ENCODE assay signal across 8 cellular contexts in the genomic region with DNA sequence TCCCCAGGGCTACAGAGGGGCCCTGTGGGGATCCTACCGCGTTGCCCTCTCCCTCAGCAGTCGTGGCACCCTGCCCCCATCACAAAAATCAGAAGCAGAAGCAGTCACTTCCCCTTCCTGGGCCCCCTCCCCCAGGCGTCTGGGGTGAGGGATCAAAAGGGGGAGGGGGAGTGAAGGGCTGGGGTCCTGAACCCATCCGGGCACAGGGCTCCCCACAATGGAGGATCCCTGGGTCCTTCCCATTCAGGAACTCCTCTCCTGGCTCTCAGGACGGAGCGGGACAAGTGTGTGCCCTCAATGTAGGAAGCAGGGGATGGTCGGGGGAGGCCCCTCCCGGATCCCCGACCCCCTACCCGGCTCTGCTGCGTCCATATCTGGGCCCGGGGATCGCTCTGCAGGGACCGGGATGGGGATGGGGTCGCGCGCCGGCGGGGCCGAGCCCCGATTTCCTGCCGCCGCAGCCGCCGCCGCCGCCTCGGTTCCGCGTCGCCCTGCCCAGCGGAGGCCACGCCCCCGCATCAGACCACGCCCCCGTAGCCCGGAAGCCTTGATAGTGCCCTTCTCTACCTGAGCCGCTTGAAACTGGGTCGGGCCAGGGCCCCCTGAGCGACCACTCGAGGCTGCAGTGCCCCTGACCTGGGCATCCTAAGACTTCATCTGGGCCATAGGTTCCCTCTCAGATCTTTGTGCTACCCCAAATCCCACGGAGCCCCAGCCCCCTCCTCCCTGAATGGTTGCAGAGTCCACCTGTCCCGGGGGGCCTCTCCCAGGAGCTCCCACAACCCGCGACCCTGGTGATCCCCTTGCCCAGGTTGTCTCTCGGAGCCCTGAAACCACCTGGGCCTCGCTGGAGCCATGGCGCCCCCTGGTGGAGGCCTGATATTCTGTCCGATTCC. TPM values are rescaled to one million over a fixed set of nuclear protein-coding genes. Genes with fewer than 3 reads are reported as not detected.
DNase-seq lines count a peak whose midpoint lies in the region; ATAC-seq and TF ChIP-seq lines count a peak whose summit lies in the region.

TSS of gene GMIP (minus strand) at position 500 of the 896 bp plus-strand sequence. CDS start at position 372, 128 bp downstream.

- H3K27me3 Mint-ChIP-seq in chondrocyte (ENCODE audit: low read depth) = no peaks in the 10 kb centered on the region

- no peaks in the 10 kb centered on the region for H3K9me3 Mint-ChIP-seq in chondrocyte (ENCODE audit: low read depth)

- ATAC-seq in HG02943 (IDR thresholded peaks at IDR 0.05; ENCODE audit: low read depth, unreplicated experiment) = peak; percentile 84

- TF ChIP-seq CTCF in chondrocyte (IDR thresholded peaks at IDR 0.05) = peak; percentile 100

- H3K4me1 Mint-ChIP-seq in chondrocyte (ENCODE audit: low read depth) = peaks cover 16% of the 10 kb centered on the region

- peaks cover 7% of the 10 kb centered on the region for H3K36me3 Mint-ChIP-seq in chondrocyte (ENCODE audit: low read depth)

- peak within 1 kb of the TSS; percentile 93 for H3K4me3 Mint-ChIP-seq in chondrocyte (ENCODE audit: unreplicated experiment)

- H3K27ac Mint-ChIP-seq in chondrocyte (ENCODE audit: unreplicated experiment) = peak within 1 kb of the TSS; percentile 74

- peak; percentile 45 for DNase-seq in NCI-H510A treated with DMSO at 0.1 percent for 48 hours (lab: John Stamatoyannopoulos, UW)
- no peak for DNase-seq in NCI-H510A (lab: John Stamatoyannopoulos, UW)
- DNase-seq in NCI-H2171 (lab: John Stamatoyannopoulos, UW) = peak; percentile 46
- DNase-seq in activated CD4-positive, CD25-positive, alpha-beta regulatory T cell treated with anti-CD3 and anti-CD28 coated beads, Interleukin-2, amount 50 U/mL, for 72 hours = peak; percentile 91
- no peak for DNase-seq in chondrocyte (ENCODE audit: low spot score)
- DNase-seq in left kidney (ENCODE audit: low read depth, low spot score) = peak; percentile 85
- DNase-seq in stimulated activated CD4-positive, alpha-beta T cell treated with anti-CD3 and anti-CD28 coated beads, Interleukin-2, amount 100 ng/mL, for 48 hours = peak; percentile 83 to 86

RNA-seq across cellular contexts. Expression of gene GMIP, which starts in this region (rescaled TPM):
- total RNA-seq in chondrocyte = 18.0 to 19.5 TPM (median 18.3 TPM) in 3 replicates

Comparison
In these comparisons a context has a peak if more than half of its experiments do, and no peak if none do; other contexts are left out.
1. DNase-seq: peak in NCI-H510A treated with DMSO at 0.1 percent for 48 hours (single experiment), NCI-H2171 (single experiment), activated CD4-positive, CD25-positive, alpha-beta regulatory T cell treated with anti-CD3 and anti-CD28 coated beads, Interleukin-2, amount 50 U/mL, for 72 hours (single experiment), left kidney (single experiment) and stimulated activated CD4-positive, alpha-beta T cell treated with anti-CD3 and anti-CD28 coated beads, Interleukin-2, amount 100 ng/mL, for 48 hours (2 of 2); none in NCI-H510A (single experiment) and chondrocyte (single experiment).